In genomic region chr7:24831240-24831639, GRCh38 we compare ENCODE assay signal across 12 cellular contexts.
A peak's percentile ranks its signal among the peaks of the same experiment; 100 is the strongest.
DNase-seq lines count a peak whose midpoint lies in the region; TF ChIP-seq lines count a peak whose summit lies in the region.
"Had no signal": no experiment of that assay in that cellular context is flagged by ENCODE, and none has a peak within 500 bp of the region (broad histone marks: within the 10 kb centered on the region; RNA-seq: fewer than 3 reads in every experiment).

No MANE protein-coding gene starts in this region.

- no peaks in the 10 kb centered on the region for H3K9me2 ChIP-seq in GM23248 (ENCODE audit: insufficient read depth)

- no peak overlapping the region for H2AFZ ChIP-seq in GM23248

- H3K27me3 ChIP-seq in GM23248 (replicated peaks; ENCODE audit: insufficient read depth), result no peaks in the 10 kb centered on the region
- H3K27me3 ChIP-seq: body of pancreas had no signal

- peak overlapping the region; percentile 13 for H3K4me2 ChIP-seq in GM23248 (ENCODE audit: unreplicated experiment)

- peak; percentile 68 for DNase-seq in A172 (ENCODE audit: low spot score)
- DNase-seq in GM23248, result peak; percentile 74
- peak; percentile 22 for DNase-seq in SKM-1 (lab: John Stamatoyannopoulos, UW; ENCODE audit: unreplicated experiment)
- peak; percentile 63 for DNase-seq in fibroblast of pulmonary artery (ENCODE audit: low read depth)
- DNase-seq in nucleus accumbens (lab: John Stamatoyannopoulos, UW), result no peak
- no peak for DNase-seq in activated CD4-positive, alpha-beta T cell treated with anti-CD3 and anti-CD28 coated beads for 4 hours
- DNase-seq in islet precursor cell, result no peak
- DNase-seq in COLO829 (ENCODE audit: low spot score), result no peak
- DNase-seq: activated CD4-positive, alpha-beta T cell treated with anti-CD3 and anti-CD28 coated beads, Interleukin-2, amount 50 U/mL, for 1 hour; body of pancreas; CD4-positive, CD25-positive, alpha-beta regulatory T cell; foreskin melanocyte had no signal

- no peak for TF ChIP-seq CTCF in fibroblast of pulmonary artery (IDR thresholded peaks at IDR 0.05; ENCODE audit: low read length, missing control alignments)

- H3K79me2 ChIP-seq in GM23248 (ENCODE audit: insufficient read depth), result no peaks in the 10 kb centered on the region

- H3F3A ChIP-seq in GM23248 (ENCODE audit: insufficient read depth), result peaks cover 48% of the 10 kb centered on the region

- H3K4me3 ChIP-seq in GM23248, result no peak overlapping the region
- H3K4me3 ChIP-seq in fibroblast of pulmonary artery (replicated peaks; ENCODE audit: low read depth, low read length), result no peak overlapping the region
- H3K4me3 ChIP-seq: body of pancreas had no signal

- peaks cover 11% of the 10 kb centered on the region for H3K36me3 ChIP-seq in GM23248 (ENCODE audit: low read depth)

- H3K9ac ChIP-seq in GM23248, result peak overlapping the region; percentile 6; the same call in 1 of the 2 replicates

- peak overlapping the region; percentile 47 for H3K27ac ChIP-seq in GM23248

- peaks cover 52% of the 10 kb centered on the region for H3K4me1 ChIP-seq in GM23248 (ENCODE audit: insufficient read depth)

- 66 to 72% methylated on average over 4 of the region's 4 CpGs for WGBS in GM23248 (ENCODE audit: low coverage in 1 of 2, low lambda C conversion rate in 2 of 2, missing lambda C conversion rate in 2 of 2), 2 experiments

- in situ Hi-C loops in GM23248 (cut with MboI), result no loop called here

- H4K20me1 ChIP-seq in GM23248 (ENCODE audit: insufficient read depth), result no peaks in the 10 kb centered on the region

- no peaks in the 10 kb centered on the region for H3K9me3 ChIP-seq in GM23248 (ENCODE audit: low read depth)
- H3K9me3 ChIP-seq: body of pancreas had no signal

Comparison
In these comparisons a context has a peak if more than half of its experiments do, and no peak if none do; other contexts are left out.
1. DNase-seq: peak in A172 (single experiment), GM23248 (single experiment), SKM-1 (single experiment) and fibroblast of pulmonary artery (single experiment); none in nucleus accumbens (0 of 56), activated CD4-positive, alpha-beta T cell treated with anti-CD3 and anti-CD28 coated beads for 4 hours (0 of 2), islet precursor cell (single experiment) and COLO829 (single experiment).